In genomic region chr4:88087004-88087403, GRCh38 we compare ENCODE assay signal across 8 cellular contexts.
"Had no signal": no experiment of that assay in that cellular context is flagged by ENCODE, and none has a peak within 500 bp of the region (broad histone marks: within the 10 kb centered on the region; RNA-seq: fewer than 3 reads in every experiment).

No MANE protein-coding gene starts in this region.

- H2AFZ ChIP-seq: GM23338 had no signal

- H3K4me1 ChIP-seq: HAP-1 had no signal

- H3K27ac ChIP-seq: HL-60 had no signal

- H3K4me1 Mint-ChIP-seq: GM23338 had no signal

- H3K4me2 ChIP-seq: GM23338 had no signal

- FAIRE-seq: K562 had no signal

- DNase-seq: H7, HFFc6, IMR-90 had no signal

- H3K36me3 ChIP-seq: HAP-1 had no signal

- H3K9me3 ChIP-seq: HAP-1 had no signal

- H3K9me3 Mint-ChIP-seq: GM23338, HFFc6 had no signal

- H3K27ac Mint-ChIP-seq: GM23338, HFFc6 had no signal

- H3K4me3 ChIP-seq: GM23338, HAP-1, K562 had no signal

- H3K4me3 Mint-ChIP-seq: GM23338, HFFc6 had no signal

- ATAC-seq: GM23338, HCT116, K562 had no signal
